1 cellular context compared by ENCODE assay signal in genomic region chr11:46917109-46918086, GRCh38.
TF ChIP-seq lines count a peak whose summit lies in the region.

No MANE protein-coding gene starts in this region.

TF ChIP-seq in HepG2, 621 proteins besides CTCF, POLR2A, EP300 and RAD21 (continued from another document and continues in another):
- TF ChIP-seq ZBTB37 (CRISPR knock-in tag; IDR thresholded peaks at IDR 0.05) (no peak), MYPOP (CRISPR knock-in tag; IDR thresholded peaks at IDR 0.05) (0 out of 2 replicates have a peak, but pooled peaks have one; percentile 29), JUND (CRISPR knock-in tag; IDR thresholded peaks at IDR 0.05) (no peak), ZNF430 (CRISPR knock-in tag; IDR thresholded peaks at IDR 0.05) (no peak), MLLT10 (CRISPR knock-in tag; IDR thresholded peaks at IDR 0.05) (no peak), ZNF710 (CRISPR knock-in tag; IDR thresholded peaks at IDR 0.05; ENCODE audit: borderline replicate concordance) (no peak), SP2 (CRISPR knock-in tag; IDR thresholded peaks at IDR 0.05) (no peak), ZBTB46 (CRISPR knock-in tag; IDR thresholded peaks at IDR 0.05; ENCODE audit: borderline replicate concordance) (no peak), MYC (CRISPR knock-in tag; IDR thresholded peaks at IDR 0.05; ENCODE audit: borderline replicate concordance) (no peak), ZNF24 (IDR thresholded peaks at IDR 0.05) (no peak), ZFP62 (CRISPR knock-in tag; IDR thresholded peaks at IDR 0.05) (no peak), CHD2 (IDR thresholded peaks at IDR 0.05; ENCODE audit: low read depth, low read length) (no peak), ATF7 (IDR thresholded peaks at IDR 0.05) (no peak), ATF7 (CRISPR knock-in tag; IDR thresholded peaks at IDR 0.05) (no peak), SRY (CRISPR knock-in tag; IDR thresholded peaks at IDR 0.05) (no peak), TFE3 (CRISPR knock-in tag; IDR thresholded peaks at IDR 0.05) (no peak), ZBTB40 (IDR thresholded peaks at IDR 0.05) (no peak), ZBTB40 (CRISPR knock-in tag; IDR thresholded peaks at IDR 0.05) (no peak), TIGD3 (CRISPR knock-in tag; IDR thresholded peaks at IDR 0.05; ENCODE audit: borderline replicate concordance) (no peak), SETDB1 (CRISPR knock-in tag; IDR thresholded peaks at IDR 0.05; ENCODE audit: borderline replicate concordance) (no peak), GMEB1 (CRISPR knock-in tag; IDR thresholded peaks at IDR 0.05; ENCODE audit: borderline replicate concordance) (no peak), ZNF180 (CRISPR knock-in tag; IDR thresholded peaks at IDR 0.05; ENCODE audit: borderline replicate concordance, low read depth) (no peak), CBX1 (IDR thresholded peaks at IDR 0.05; ENCODE audit: low read depth) (no peak), ZNF382 (CRISPR knock-in tag; IDR thresholded peaks at IDR 0.05; ENCODE audit: borderline replicate concordance) (no peak), ZNF512B (CRISPR knock-in tag; IDR thresholded peaks at IDR 0.05; ENCODE audit: borderline replicate concordance) (no peak), ZXDC (CRISPR knock-in tag; IDR thresholded peaks at IDR 0.05) (no peak), ZNF782 (CRISPR knock-in tag; IDR thresholded peaks at IDR 0.05; ENCODE audit: borderline replicate concordance) (no peak), ZNF776 (CRISPR knock-in tag; IDR thresholded peaks at IDR 0.05) (no peak)
